8 cellular contexts compared by ENCODE assay signal in genomic region chr22:38317237-38317994, GRCh38. TPM values are rescaled to one million over a fixed set of nuclear protein-coding genes. Genes with fewer than 3 reads are reported as not detected.
A peak's percentile ranks its signal among the peaks of the same experiment; 100 is the strongest.
DNase-seq lines count a peak whose midpoint lies in the region; ATAC-seq, FAIRE-seq and TF ChIP-seq lines count a peak whose summit lies in the region.

Gene CSNK1E, minus strand, starts transcription at chr22:38317433. Its CDS starts 3,276 bp downstream, at chr22:38314157.

- 10% methylated on average over 2 of the region's 80 CpGs for WGBS in A549 (ENCODE audit: missing lambda C conversion rate)

- peak within 1 kb of the TSS; percentile 99 for H3K4me2 ChIP-seq in A549

- TF ChIP-seq CTCF in A549 (IDR thresholded peaks at IDR 0.05), result no peak
- TF ChIP-seq CTCF in chondrocyte (IDR thresholded peaks at IDR 0.05), result no peak
- TF ChIP-seq CTCF in kidney epithelial cell (IDR thresholded peaks at IDR 0.05; ENCODE audit: insufficient read depth, low read length, poor library complexity, severe bottlenecking), result no peak

- peak within 1 kb of the TSS; percentile 76 for H3K4me3 ChIP-seq in A549
- peak within 1 kb of the TSS; percentile 84 for H3K4me3 ChIP-seq in kidney epithelial cell (ENCODE audit: low read depth, low read length)

- peaks cover 20% of the 10 kb centered on the region for H3K36me3 Mint-ChIP-seq in activated CD4-positive, alpha-beta T cell treated with anti-CD3 and anti-CD28 coated beads for 36 hours (ENCODE audit: low read depth)
- H3K36me3 Mint-ChIP-seq in chondrocyte (ENCODE audit: low read depth), result peaks cover 2% of the 10 kb centered on the region

- H3K36me3 ChIP-seq in kidney epithelial cell (ENCODE audit: control insufficient read depth, insufficient read depth, low read length), result peaks cover 3% of the 10 kb centered on the region

- POLR2A ChIA-PET in A549 (lab: Yijun Ruan, JAX), result interaction anchor here (0.6 kb wide), 1 partner anchor 24 kb away, joined by 3 read pairs; no protein-coding TSS in a partner anchor
- POLR2A ChIA-PET in activated CD4-positive, alpha-beta T cell treated with anti-CD3 and anti-CD28 coated beads for 36 hours (lab: Charles Lee), result no interaction called here

- peaks cover 48% of the 10 kb centered on the region for H3K4me1 ChIP-seq in A549

- peak within 1 kb of the TSS; percentile 94 for H3K27ac Mint-ChIP-seq in activated CD4-positive, alpha-beta T cell treated with anti-CD3 and anti-CD28 coated beads for 36 hours
- H3K27ac Mint-ChIP-seq in chondrocyte (ENCODE audit: unreplicated experiment), result peak within 1 kb of the TSS; percentile 97

- peak; percentile 44 to 51 for DNase-seq in A549 (ENCODE audit: low read depth in 1 of 2, low spot score in 1 of 2)
- peak; percentile 35 for DNase-seq in NCI-H1092 (lab: John Stamatoyannopoulos, UW)
- peak; percentile 84 for DNase-seq in activated CD4-positive, alpha-beta T cell treated with anti-CD3 and anti-CD28 coated beads for 36 hours
- DNase-seq in chondrocyte (ENCODE audit: low spot score), result no peak
- DNase-seq in kidney epithelial cell (ENCODE audit: low read depth), result no peak
- peak; percentile 52 to 67 for DNase-seq in stimulated activated CD4-positive, alpha-beta T cell treated with anti-CD3 and anti-CD28 coated beads, Interleukin-15, amount 100 ng/mL, for 1 hour (ENCODE audit: low read depth in 1 of 2, low spot score in 1 of 2)

- H3K9me3 ChIP-seq in A549, result no peaks in the 10 kb centered on the region

- peaks cover 40% of the 10 kb centered on the region for H3K4me1 Mint-ChIP-seq in activated CD4-positive, alpha-beta T cell treated with anti-CD3 and anti-CD28 coated beads for 36 hours
- peaks cover 51% of the 10 kb centered on the region for H3K4me1 Mint-ChIP-seq in chondrocyte (ENCODE audit: low read depth)

- FAIRE-seq in A549 (lab: Jason Lieb, UNC), result no peak

- CTCF ChIA-PET in A549 (lab: Yijun Ruan, JAX), result no interaction called here
- CTCF ChIA-PET in activated CD4-positive, alpha-beta T cell treated with anti-CD3 and anti-CD28 coated beads for 36 hours (lab: Charles Lee), result interaction anchor here (0.9 kb wide), 1 partner anchor 12 kb away, joined by 4 read pairs; no protein-coding TSS in a partner anchor

- no peak for TF ChIP-seq POLR2A in A549 (IDR thresholded peaks at IDR 0.05; ENCODE audit: low read length)

- peak within 1 kb of the TSS; percentile 92 to 99 for H3K27ac ChIP-seq in A549

- no peak for TF ChIP-seq RAD21 in A549 (conservative IDR thresholded peaks at IDR 0.05 in 1 of 2, IDR thresholded peaks at IDR 0.05 in 1 of 2)

- intact Hi-C loops in activated CD4-positive, alpha-beta T cell treated with anti-CD3 and anti-CD28 coated beads for 36 hours (cut with DNase I, micrococcal nuclease), result loop anchor here (1.0 to 5.0 kb wide), 10 partner anchors 44 to 470 kb away; partner anchors contain the start of genes TMEM184B (in 2 of the 2), CBY1 (in 1 of the 2), DDX17 (in 1 of the 2) and DMC1 (in 1 of the 2)

- no peaks in the 10 kb centered on the region for H3K27me3 Mint-ChIP-seq in activated CD4-positive, alpha-beta T cell treated with anti-CD3 and anti-CD28 coated beads for 36 hours
- H3K27me3 Mint-ChIP-seq in chondrocyte (ENCODE audit: low read depth), result no peaks in the 10 kb centered on the region

- no peak for TF ChIP-seq EP300 in A549 (IDR thresholded peaks at IDR 0.05)

- no peaks in the 10 kb centered on the region for H3K9me3 Mint-ChIP-seq in activated CD4-positive, alpha-beta T cell treated with anti-CD3 and anti-CD28 coated beads for 36 hours (ENCODE audit: low read depth)
- H3K9me3 Mint-ChIP-seq in chondrocyte (ENCODE audit: low read depth), result no peaks in the 10 kb centered on the region

- H3K27me3 ChIP-seq in kidney epithelial cell (ENCODE audit: control insufficient read depth, insufficient read depth, low read length), result no peaks in the 10 kb centered on the region

- ATAC-seq in A549 (peak; percentile 41 to 42), GM18907 (IDR thresholded peaks at IDR 0.05; ENCODE audit: unreplicated experiment) (peak; percentile 34), GM21529 (IDR thresholded peaks at IDR 0.05; ENCODE audit: unreplicated experiment) (no peak)
- peak; percentile 63 for ATAC-seq in activated CD4-positive, alpha-beta T cell treated with anti-CD3 and anti-CD28 coated beads for 36 hours

- H3K4me3 Mint-ChIP-seq in activated CD4-positive, alpha-beta T cell treated with anti-CD3 and anti-CD28 coated beads for 36 hours, result peak within 1 kb of the TSS; percentile 90
- peak within 1 kb of the TSS; percentile 94 for H3K4me3 Mint-ChIP-seq in chondrocyte (ENCODE audit: unreplicated experiment)

TF ChIP-seq in A549, 52 proteins besides CTCF, POLR2A, EP300 and RAD21:
- TF ChIP-seq JUN (IDR thresholded peaks at IDR 0.05), result 0 out of 5 replicates have a peak, but pooled peaks of 1 of the 2 experiments have one; percentile 14
- TF ChIP-seq CEBPB (IDR thresholded peaks at IDR 0.05), result no peak
- peak; percentile 38; the same call in 1 of the 3 replicates for TF ChIP-seq BCL3 (IDR thresholded peaks at IDR 0.05)

RNA-seq across cellular contexts. Expression of gene CSNK1E, which starts in this region (rescaled TPM):
- polyA plus RNA-seq in A549 (2011; rRNA removed) (58.3 and 60.9 TPM in 2 replicates), A549 (2017; fragmentation: RNase III; extraction: RNeasy Plus Mini Kit Qiagen cat#74134 plus additional on column Dnase treatment) (57.1 to 63.3 TPM (median 59.3 TPM) in 3 replicates)
- polyA plus RNA-seq in A549 (2012; cell fraction: cytosol; rRNA removed), result 123 and 153 TPM in 2 replicates
- 172 and 199 TPM in 2 replicates for polyA plus RNA-seq in A549 (2012; cell fraction: nucleus; rRNA removed)
- 85.9 and 117 TPM in 2 replicates for polyA minus RNA-seq in A549 (2011; rRNA and poly(A)+ RNA removed)
- 100 to 1,000 TPM; 117 to 145 TPM for total RNA-seq in activated CD4-positive, alpha-beta T cell treated with anti-CD3 and anti-CD28 coated beads for 36 hours
- total RNA-seq in chondrocyte (126 to 132 TPM (median 129 TPM) in 3 replicates), kidney epithelial cell (208 and 217 TPM in 2 replicates)

Comparison
In these comparisons a context has a peak if more than half of its experiments do, and no peak if none do; other contexts are left out.
1. DNase-seq: peak in A549 (2 of 2), NCI-H1092 (single experiment), activated CD4-positive, alpha-beta T cell treated with anti-CD3 and anti-CD28 coated beads for 36 hours (single experiment) and stimulated activated CD4-positive, alpha-beta T cell treated with anti-CD3 and anti-CD28 coated beads, Interleukin-15, amount 100 ng/mL, for 1 hour (2 of 2); none in chondrocyte (single experiment) and kidney epithelial cell (single experiment).